ENCODE assay signal across 16 cellular contexts in genomic region chr5:128579111-128579510, GRCh38. TPM values are rescaled to one million over a fixed set of nuclear protein-coding genes. Genes with fewer than 3 reads are reported as not detected.
DNase-seq lines count a peak whose midpoint lies in the region; ATAC-seq lines count a peak whose summit lies in the region.
"Had no signal": no experiment of that assay in that cellular context is flagged by ENCODE, and none has a peak within 500 bp of the region (broad histone marks: within the 10 kb centered on the region; RNA-seq: fewer than 3 reads in every experiment).

No MANE protein-coding gene starts in this region.

- H3K36me3 ChIP-seq in adipocyte (ENCODE audit: control insufficient read depth, insufficient read depth, low read length, severe bottlenecking) (no peaks in the 10 kb centered on the region), skeletal muscle satellite cell (ENCODE audit: insufficient read depth, low read length) (no peaks in the 10 kb centered on the region)
- H3K36me3 ChIP-seq: ascending aorta, lower lobe of right lung, MG63, right lobe of liver had no signal

- H3K27ac ChIP-seq in substantia nigra (ENCODE audit: low read depth, low read length, poor library complexity, severe bottlenecking): no peak overlapping the region
- H3K27ac ChIP-seq: ascending aorta, lower lobe of right lung, right lobe of liver had no signal

- DNase-seq in HCEC 1CT (peak; percentile 94), adipocyte (ENCODE audit: low read depth) (peak; percentile 66), fibroblast of the conjunctiva (ENCODE audit: low read depth) (peak; percentile 58), Kasumi-1 (lab: John Stamatoyannopoulos, UW) (no peak), islet precursor cell (no peak), substantia nigra (lab: John Stamatoyannopoulos, UW) (no peak)
- DNase-seq: activated CD8-positive, alpha-beta T cell treated with anti-CD3 and anti-CD28 coated beads for 36 hours; CD4-positive, alpha-beta T cell; lower lobe of right lung; MG63; right lobe of liver; stimulated activated naive CD8-positive, alpha-beta T cell treated with anti-CD3 and anti-CD28 coated beads, Interleukin-15, Interleukin-2, amounts not matched to agents 100 U/mL and 50 U/mL, for 24 hours had no signal

- peak overlapping the region; percentile 66 for H3K4me2 ChIP-seq in skeletal muscle satellite cell (ENCODE audit: low read length)

- peaks cover 16% of the 10 kb centered on the region for H3K4me1 ChIP-seq in adipocyte (ENCODE audit: control insufficient read depth, insufficient read depth, low read length)
- peaks cover 29% of the 10 kb centered on the region for H3K4me1 ChIP-seq in skeletal muscle satellite cell (ENCODE audit: control insufficient read depth, insufficient read depth, low read length)
- H3K4me1 ChIP-seq: ascending aorta, lower lobe of right lung, right lobe of liver had no signal

- H3K9ac ChIP-seq in adipocyte (ENCODE audit: low read length): peak overlapping the region; percentile 65
- peak overlapping the region; percentile 62 for H3K9ac ChIP-seq in skeletal muscle satellite cell (ENCODE audit: low read depth, low read length)

- no peak for ATAC-seq in HG02885 (IDR thresholded peaks at IDR 0.05; ENCODE audit: poor library complexity, unreplicated experiment)
- ATAC-seq: activated CD8-positive, alpha-beta T cell treated with anti-CD3 and anti-CD28 coated beads for 36 hours; lower lobe of right lung; right lobe of liver; stimulated activated naive CD8-positive, alpha-beta T cell treated with anti-CD3 and anti-CD28 coated beads, Interleukin-15, Interleukin-2, amounts not matched to agents 100 U/mL and 50 U/mL, for 24 hours had no signal

- H3K27me3 ChIP-seq in adipocyte (replicated peaks; ENCODE audit: control insufficient read depth, insufficient read depth, low read length) (no peaks in the 10 kb centered on the region), skeletal muscle satellite cell (ENCODE audit: control insufficient read depth, insufficient read depth, low read length) (no peaks in the 10 kb centered on the region)
- H3K27me3 ChIP-seq: ascending aorta, MG63, right lobe of liver had no signal

- H3K4me3 ChIP-seq in adipocyte (ENCODE audit: low read length) (peak overlapping the region; percentile 38), skeletal muscle satellite cell (ENCODE audit: low read length) (peak overlapping the region; percentile 42)
- H3K4me3 ChIP-seq: ascending aorta, lower lobe of right lung, MG63, right lobe of liver had no signal

- H3K9me3 ChIP-seq in adipocyte (ENCODE audit: control insufficient read depth, low read length): no peaks in the 10 kb centered on the region
- H3K9me3 ChIP-seq in skeletal muscle satellite cell (replicated peaks; ENCODE audit: low read length): no peaks in the 10 kb centered on the region
- H3K9me3 ChIP-seq: ascending aorta, lower lobe of right lung, right lobe of liver had no signal

RNA-seq across cellular contexts. Expression of gene FBN2, which starts 41.1 kb away (rescaled TPM):
- total RNA-seq in skeletal muscle satellite cell (2012; rRNA removed): 6.3 and 40.0 TPM in 2 replicates
- total RNA-seq: activated CD8-positive, alpha-beta T cell treated with anti-CD3 and anti-CD28 coated beads for 36 hours; activated T-helper 2 cell treated with anti-CD3 and anti-CD28 coated beads, Interferon-gamma antibody, Interleukin-2, Interleukin-4, amounts not matched to agents 10 μg/mL and 5 μg/mL and 100 μg/mL, durations not matched to agents 14 hours and 24 hours and 36 hours had no signal

Comparison
In these comparisons a context has a peak if more than half of its experiments do, and no peak if none do; other contexts are left out.
1. DNase-seq: peak in HCEC 1CT (single experiment), adipocyte (single experiment) and fibroblast of the conjunctiva (single experiment); none in Kasumi-1 (0 of 2), islet precursor cell (single experiment) and substantia nigra (0 of 49).